ENCODE assay signal across 14 cellular contexts in genomic region chr7:214410-215212, GRCh38. TPM values are rescaled to one million over a fixed set of nuclear protein-coding genes. Genes with fewer than 3 reads are reported as not detected.
DNase-seq lines count a peak whose midpoint lies in the region; ATAC-seq and TF ChIP-seq lines count a peak whose summit lies in the region.
"Had no signal": no experiment of that assay in that cellular context is flagged by ENCODE, and none has a peak within 500 bp of the region (broad histone marks: within the 10 kb centered on the region; RNA-seq: fewer than 3 reads in every experiment).

No MANE protein-coding gene starts in this region.

- H4K20me1 ChIP-seq in HCT116 (ENCODE audit: insufficient read depth) (no peaks in the 10 kb centered on the region), smooth muscle cell (ENCODE audit: low read depth) (no peaks in the 10 kb centered on the region)

- H2AFZ ChIP-seq in HCT116 (ENCODE audit: low read depth, low read length, poor library complexity, severe bottlenecking) (no peak overlapping the region), smooth muscle cell (ENCODE audit: low read depth) (no peak overlapping the region)

- 70% methylated on average over 36 of the region's 36 CpGs for WGBS in smooth muscle cell (ENCODE audit: low lambda C conversion rate)

- H3K27me3 ChIP-seq in HCT116 (ENCODE audit: insufficient read depth, low read length) (no peaks in the 10 kb centered on the region), smooth muscle cell (ENCODE audit: low read depth) (no peaks in the 10 kb centered on the region)
- H3K27me3 ChIP-seq: breast epithelium had no signal

- H3K79me2 ChIP-seq in HCT116 (ENCODE audit: insufficient read depth, low read length) (no peaks in the 10 kb centered on the region), smooth muscle cell (ENCODE audit: low read depth) (no peaks in the 10 kb centered on the region)

- H3K9me3 ChIP-seq in HCT116 (ENCODE audit: control insufficient read depth in 1 of 2, insufficient read depth in 1 of 2, low read depth in 1 of 2, low read length in 2 of 2), result no peaks in the 10 kb centered on the region
- H3K9me3 ChIP-seq in smooth muscle cell (replicated peaks; ENCODE audit: low read depth), result no peaks in the 10 kb centered on the region
- H3K9me3 ChIP-seq: breast epithelium, left ventricle myocardium inferior had no signal

- ATAC-seq in HCT116, result peak; percentile 73

- no peak for TF ChIP-seq POLR2A in HCT116 (IDR thresholded peaks at IDR 0.05; ENCODE audit: borderline replicate concordance, extremely low read depth, insufficient read depth, insufficient read length)

- in situ Hi-C loops in astrocyte of the spinal cord (cut with HindIII; ENCODE audit: low sequenced_read_pairs), result no loop called here

- peak; percentile 18 for DNase-seq in HCT116 (ENCODE audit: low read depth, low spot score)
- DNase-seq in astrocyte of the spinal cord (ENCODE audit: low read depth, low spot score), result peak; percentile 89
- peak; percentile 66 for DNase-seq in iris pigment epithelial cell (ENCODE audit: low read depth)
- no peak for DNase-seq in smooth muscle cell (lab: John Stamatoyannopoulos, UW; ENCODE audit: unreplicated experiment)
- DNase-seq in NCI-H2227 treated with DMSO at 0.1 percent for 48 hours (lab: John Stamatoyannopoulos, UW), result no peak
- DNase-seq in coronary artery (ENCODE audit: low spot score), result no peak
- no peak for DNase-seq in activated naive CD4-positive, alpha-beta T cell treated with anti-CD3 and anti-CD28 coated beads, Interleukin-2, amount 10 ng/mL, durations not matched to agents 7 days and 5 days
- DNase-seq in T-helper 2 cell treated with Interferon-gamma antibody and Interleukin-4, amounts not matched to agents 5 μg/mL and 100 μg/mL, for 36 hours (ENCODE audit: low spot score), result no peak
- DNase-seq: DMS 273 treated with DMSO at 0.1 percent for 48 hours, left ventricle myocardium inferior, NCI-H510A, Right ventricle myocardium superior had no signal

- H3K4me2 ChIP-seq in HCT116 (ENCODE audit: low read length), result peak overlapping the region; percentile 43
- no peak overlapping the region for H3K4me2 ChIP-seq in smooth muscle cell

- H3F3A ChIP-seq in smooth muscle cell (ENCODE audit: low read depth), result no peaks in the 10 kb centered on the region

- no peaks in the 10 kb centered on the region for H3K9me3 Mint-ChIP-seq in activated naive CD4-positive, alpha-beta T cell treated with anti-CD3 and anti-CD28 coated beads, Interleukin-2, amount 10 ng/mL, durations not matched to agents 7 days and 5 days
- H3K9me3 Mint-ChIP-seq in T-helper 2 cell treated with Interferon-gamma antibody and Interleukin-4, amounts not matched to agents 5 μg/mL and 100 μg/mL, for 36 hours, result no peaks in the 10 kb centered on the region

- H3K9me2 ChIP-seq in HCT116 (ENCODE audit: insufficient read depth), result no peaks in the 10 kb centered on the region

- H3K4me1 ChIP-seq in HCT116 (ENCODE audit: control insufficient read depth in 1 of 2, insufficient read depth in 2 of 2, low read length in 2 of 2), result peaks cover 9% of the 10 kb centered on the region in 2 experiments
- H3K4me1 ChIP-seq in smooth muscle cell (ENCODE audit: low read depth), result no peaks in the 10 kb centered on the region
- H3K4me1 ChIP-seq: breast epithelium had no signal

- H3K4me1 Mint-ChIP-seq in activated naive CD4-positive, alpha-beta T cell treated with anti-CD3 and anti-CD28 coated beads, Interleukin-2, amount 10 ng/mL, durations not matched to agents 7 days and 5 days, result no peaks in the 10 kb centered on the region
- no peaks in the 10 kb centered on the region for H3K4me1 Mint-ChIP-seq in T-helper 2 cell treated with Interferon-gamma antibody and Interleukin-4, amounts not matched to agents 5 μg/mL and 100 μg/mL, for 36 hours (ENCODE audit: low read depth)

- no peak overlapping the region for H3K9ac ChIP-seq in HCT116 (ENCODE audit: low read length)
- no peak overlapping the region for H3K9ac ChIP-seq in smooth muscle cell (ENCODE audit: low read depth)

- TF ChIP-seq CTCF in HCT116 (IDR thresholded peaks at IDR 0.05 in 2 of 3, conservative IDR thresholded peaks at IDR 0.05 in 1 of 3; ENCODE audit: borderline replicate concordance in 1 of 3, insufficient read depth in 1 of 3, low read depth in 2 of 3, low read length in 2 of 3), result no peak
- no peak for TF ChIP-seq CTCF in astrocyte of the spinal cord (IDR thresholded peaks at IDR 0.05; ENCODE audit: low read depth, low read length)
- no peak for TF ChIP-seq CTCF in smooth muscle cell (IDR thresholded peaks at IDR 0.05; ENCODE audit: borderline replicate concordance, insufficient read depth, poor library complexity, severe bottlenecking)
- TF ChIP-seq CTCF in coronary artery (IDR thresholded peaks at IDR 0.05), result no peak

- POLR2A ChIA-PET in HCT116 (lab: Charles Lee), result no interaction called here

- H3K27ac ChIP-seq in HCT116 (ENCODE audit: low read depth, low read length) (0 out of 2 replicates have a peak overlapping the region, but pooled peaks have one; percentile 28), smooth muscle cell (ENCODE audit: low read depth) (peak overlapping the region; percentile 36), coronary artery (peak overlapping the region in 1 of 2 donors; percentile 5)
- H3K27ac ChIP-seq: left ventricle myocardium inferior, VCaP had no signal

- no peak overlapping the region for H3K4me3 ChIP-seq in HCT116 (replicated peaks in 1 of 2; ENCODE audit: low read depth in 1 of 2, low read length in 2 of 2)
- H3K4me3 ChIP-seq in astrocyte of the spinal cord (ENCODE audit: low read depth, low read length), result no peak overlapping the region
- H3K4me3 ChIP-seq in smooth muscle cell, result no peak overlapping the region
- no peak overlapping the region for H3K4me3 ChIP-seq in coronary artery
- H3K4me3 ChIP-seq: left ventricle myocardium inferior had no signal

- no peaks in the 10 kb centered on the region for H3K36me3 Mint-ChIP-seq in activated naive CD4-positive, alpha-beta T cell treated with anti-CD3 and anti-CD28 coated beads, Interleukin-2, amount 10 ng/mL, durations not matched to agents 7 days and 5 days
- H3K36me3 Mint-ChIP-seq in T-helper 2 cell treated with Interferon-gamma antibody and Interleukin-4, amounts not matched to agents 5 μg/mL and 100 μg/mL, for 36 hours (ENCODE audit: low read depth), result no peaks in the 10 kb centered on the region

- intact Hi-C loops in HCT116 (cut with micrococcal nuclease), result no loop called here

- no peak overlapping the region for H3K4me3 Mint-ChIP-seq in activated naive CD4-positive, alpha-beta T cell treated with anti-CD3 and anti-CD28 coated beads, Interleukin-2, amount 10 ng/mL, durations not matched to agents 7 days and 5 days
- H3K4me3 Mint-ChIP-seq in T-helper 2 cell treated with Interferon-gamma antibody and Interleukin-4, amounts not matched to agents 5 μg/mL and 100 μg/mL, for 36 hours, result no peak overlapping the region

- CTCF ChIA-PET in HCT116 (lab: Charles Lee), result no interaction called here
- CTCF ChIA-PET in activated naive CD4-positive, alpha-beta T cell treated with anti-CD3 and anti-CD28 coated beads, Interleukin-2, amount 10 ng/mL, durations not matched to agents 7 days and 5 days (lab: Charles Lee), result no interaction called here

- no peak overlapping the region for H3K27ac Mint-ChIP-seq in activated naive CD4-positive, alpha-beta T cell treated with anti-CD3 and anti-CD28 coated beads, Interleukin-2, amount 10 ng/mL, durations not matched to agents 7 days and 5 days
- H3K27ac Mint-ChIP-seq in T-helper 2 cell treated with Interferon-gamma antibody and Interleukin-4, amounts not matched to agents 5 μg/mL and 100 μg/mL, for 36 hours, result no peak overlapping the region

- RAD21 ChIA-PET in HCT116 (lab: Charles Lee; ENCODE audit: low non-redundant PET in 1 of 2, low total read pairs in 2 of 2, uncharacterized antibody in 2 of 2, unreplicated experiment in 2 of 2), result no interaction called here

- TF ChIP-seq RAD21 in HCT116 (IDR thresholded peaks at IDR 0.05; ENCODE audit: low read depth), result no peak

- H3K36me3 ChIP-seq in HCT116 (ENCODE audit: control insufficient read depth in 1 of 2, insufficient read depth in 2 of 2, low read length in 2 of 2) (no peaks in the 10 kb centered on the region), smooth muscle cell (ENCODE audit: low read depth) (no peaks in the 10 kb centered on the region)
- H3K36me3 ChIP-seq: breast epithelium had no signal

- H3K27me3 Mint-ChIP-seq in activated naive CD4-positive, alpha-beta T cell treated with anti-CD3 and anti-CD28 coated beads, Interleukin-2, amount 10 ng/mL, durations not matched to agents 7 days and 5 days, result no peaks in the 10 kb centered on the region
- H3K27me3 Mint-ChIP-seq in T-helper 2 cell treated with Interferon-gamma antibody and Interleukin-4, amounts not matched to agents 5 μg/mL and 100 μg/mL, for 36 hours (ENCODE audit: low read depth), result no peaks in the 10 kb centered on the region

- no TSS peak for BruUV-seq in HCT116 (replicated peaks; lab: Mats Ljungman, UMichigan)

TF ChIP-seq in HCT116, 20 proteins besides CTCF, POLR2A, EP300 and RAD21 (continues in another document):
- TF ChIP-seq REST (IDR thresholded peaks at IDR 0.05; ENCODE audit: low read depth) (no peak), TCF7L2 (IDR thresholded peaks at IDR 0.05; ENCODE audit: borderline replicate concordance, extremely low read depth, insufficient read depth, insufficient read length) (no peak), SRF (IDR thresholded peaks at IDR 0.05; ENCODE audit: low read depth) (no peak)

RNA-seq across cellular contexts. Expression of gene FAM20C, which starts 22.2 kb away (rescaled TPM):
- total RNA-seq in HCT116 (2021; ENCODE audit: unreplicated experiment) (27.1 TPM), smooth muscle cell (4.5 and 5.6 TPM in 2 replicates)
- polyA plus RNA-seq in HCT116 (2012), result 13.9 and 14.2 TPM in 2 replicates
- polyA plus RNA-seq in smooth muscle cell, result 6.2 and 7.0 TPM in 2 replicates

Comparison
In these comparisons a context has a peak if more than half of its experiments do, and no peak if none do; other contexts are left out.
1. DNase-seq: peak in HCT116 (single experiment), astrocyte of the spinal cord (single experiment) and iris pigment epithelial cell (single experiment); none in smooth muscle cell (single experiment), NCI-H2227 treated with DMSO at 0.1 percent for 48 hours (single experiment), coronary artery (single experiment), activated naive CD4-positive, alpha-beta T cell treated with anti-CD3 and anti-CD28 coated beads, Interleukin-2, amount 10 ng/mL, durations not matched to agents 7 days and 5 days (single experiment) and T-helper 2 cell treated with Interferon-gamma antibody and Interleukin-4, amounts not matched to agents 5 μg/mL and 100 μg/mL, for 36 hours (single experiment).